Comparison of ENCODE assay signal across 35 cellular contexts in genomic region chr16:84947996-84948854, GRCh38.
A peak's percentile ranks its signal among the peaks of the same experiment; 100 is the strongest.
DNase-seq lines count a peak whose midpoint lies in the region; ATAC-seq and TF ChIP-seq lines count a peak whose summit lies in the region.
"Had no signal": no experiment of that assay in that cellular context is flagged by ENCODE, and none has a peak within 500 bp of the region (broad histone marks: within the 10 kb centered on the region; RNA-seq: fewer than 3 reads in every experiment).

No MANE protein-coding gene starts in this region.

- peak; percentile 24 for ATAC-seq in central memory CD8-positive, alpha-beta T cell (replicated peaks; ENCODE audit: extremely low read depth, poor library complexity, severe bottlenecking)
- no peak for ATAC-seq in HG02981 (IDR thresholded peaks at IDR 0.05; ENCODE audit: unreplicated experiment)
- ATAC-seq: activated T-helper 17 cell treated with anti-CD3 and anti-CD28 coated beads, Interleukin-2, amount 50 U/mL, for 72 hours; foreskin keratinocyte; heart left ventricle; mucosa of descending colon had no signal

- H3K9me3 ChIP-seq in BLaER1 (peaks cover under 1% of the 10 kb centered on the region; the same call in 1 of the 2 replicates), HEK293 (ENCODE audit: control insufficient read depth, insufficient read depth, low read depth, low read length) (no peaks in the 10 kb centered on the region), suprapubic skin (no peaks in the 10 kb centered on the region)
- H3K9me3 ChIP-seq: esophagus squamous epithelium, heart left ventricle, mucosa of descending colon, ovary, SK-N-SH, tibial artery had no signal

- no peak overlapping the region for H3K27ac ChIP-seq in BLaER1
- no peak overlapping the region for H3K27ac ChIP-seq in HEK293 (ENCODE audit: extremely low read depth, low read depth, low read length)
- no peak overlapping the region for H3K27ac ChIP-seq in suprapubic skin
- H3K27ac ChIP-seq: brain microvascular endothelial cell, dorsolateral prefrontal cortex, esophagus squamous epithelium, foreskin keratinocyte, heart left ventricle, ovary, tibial artery had no signal

- 83% methylated on average over 18 of the region's 27 CpGs for WGBS in suprapubic skin

- no peak overlapping the region for H3K9ac ChIP-seq in BLaER1
- H3K9ac ChIP-seq: SK-N-SH had no signal

- TF ChIP-seq POLR2A in suprapubic skin (IDR thresholded peaks at IDR 0.05) = no peak

- H3K36me3 ChIP-seq in BLaER1 (no peaks in the 10 kb centered on the region), HEK293 (ENCODE audit: control insufficient read depth in 2 of 2, insufficient read depth in 1 of 2, low read length in 2 of 2) (no peaks in the 10 kb centered on the region), suprapubic skin (no peaks in the 10 kb centered on the region)
- H3K36me3 ChIP-seq: brain microvascular endothelial cell, esophagus squamous epithelium, heart left ventricle, ovary, tibial artery had no signal

- POLR2A ChIA-PET in HEK293 (lab: Yijun Ruan, JAX) = no interaction called here

- no peak for TF ChIP-seq CTCF in HEK293 (tag by site-specific recombination; IDR thresholded peaks at IDR 0.05)
- TF ChIP-seq CTCF in nephron progenitor cell (IDR thresholded peaks at IDR 0.05) = no peak
- TF ChIP-seq CTCF in suprapubic skin (IDR thresholded peaks at IDR 0.05) = no peak

- no peak overlapping the region for H3K27ac Mint-ChIP-seq in central memory CD8-positive, alpha-beta T cell (ENCODE audit: low read depth)
- H3K27ac Mint-ChIP-seq in nephron progenitor cell = no peak overlapping the region
- H3K27ac Mint-ChIP-seq: activated CD4-positive, alpha-beta memory T cell treated with anti-CD3 and anti-CD28 coated beads for 36 hours; activated T-helper 17 cell treated with anti-CD3 and anti-CD28 coated beads, Interleukin-2, amount 50 U/mL, for 72 hours; natural killer cell; T-helper 17 cell had no signal

- H3K27me3 Mint-ChIP-seq in central memory CD8-positive, alpha-beta T cell = peaks cover 16% of the 10 kb centered on the region
- H3K27me3 Mint-ChIP-seq in nephron progenitor cell (ENCODE audit: low read depth, poor library complexity) = peaks cover 13% of the 10 kb centered on the region
- H3K27me3 Mint-ChIP-seq: activated CD4-positive, alpha-beta memory T cell treated with anti-CD3 and anti-CD28 coated beads for 36 hours; activated T-helper 17 cell treated with anti-CD3 and anti-CD28 coated beads, Interleukin-2, amount 50 U/mL, for 72 hours had no signal

- H3K4me3 Mint-ChIP-seq in central memory CD8-positive, alpha-beta T cell = no peak overlapping the region
- no peak overlapping the region for H3K4me3 Mint-ChIP-seq in nephron progenitor cell
- H3K4me3 Mint-ChIP-seq: activated CD4-positive, alpha-beta memory T cell treated with anti-CD3 and anti-CD28 coated beads for 36 hours; activated T-helper 17 cell treated with anti-CD3 and anti-CD28 coated beads, Interleukin-2, amount 50 U/mL, for 72 hours; natural killer cell; T-helper 17 cell had no signal

- H3K27me3 ChIP-seq in BLaER1 (0 out of 2 replicates have a peak, but pooled peaks cover 3% of the 10 kb centered on the region), suprapubic skin (no peaks in the 10 kb centered on the region)
- H3K27me3 ChIP-seq: brain microvascular endothelial cell, dorsolateral prefrontal cortex, esophagus squamous epithelium, heart left ventricle, ovary, tibial artery had no signal

- TF ChIP-seq EP300 in suprapubic skin (IDR thresholded peaks at IDR 0.05) = no peak

- peak overlapping the region; percentile 86 for H3K4me2 ChIP-seq in BLaER1
- H3K4me2 ChIP-seq: SK-N-SH had no signal

- peaks cover 14% of the 10 kb centered on the region for H4K20me1 ChIP-seq in BLaER1

- H3K4me1 Mint-ChIP-seq in central memory CD8-positive, alpha-beta T cell = peaks cover 5% of the 10 kb centered on the region
- H3K4me1 Mint-ChIP-seq in nephron progenitor cell = peaks cover 16% of the 10 kb centered on the region
- H3K4me1 Mint-ChIP-seq: activated T-helper 17 cell treated with anti-CD3 and anti-CD28 coated beads, Interleukin-2, amount 50 U/mL, for 72 hours had no signal

- DNase-seq in central memory CD8-positive, alpha-beta T cell (ENCODE audit: low spot score in 2 of 2) = no peak
- peak; percentile 17 for DNase-seq in nephron progenitor cell
- no peak for DNase-seq in pons (ENCODE audit: low spot score)
- no peak for DNase-seq in suprapubic skin (ENCODE audit: low spot score in 2 of 2)
- no peak for DNase-seq in amniotic stem cell (lab: John Stamatoyannopoulos, UW)
- DNase-seq: activated CD4-positive, alpha-beta memory T cell treated with anti-CD3 and anti-CD28 coated beads for 36 hours; activated CD4-positive, CD25-positive, alpha-beta regulatory T cell treated with anti-CD3 and anti-CD28 coated beads, Interleukin-2, amount 50 U/mL, for 72 hours; activated CD8-positive, alpha-beta memory T cell treated with anti-CD3 and anti-CD28 coated beads, Interleukin-2, amount 50 U/mL, for 48 hours; activated naive CD4-positive, alpha-beta T cell treated with anti-CD3 and anti-CD28 coated beads, Interleukin-2, amount 50 U/mL, for 16 hours; brain microvascular endothelial cell; C1 segment of cervical spinal cord; DMS79 treated with DMSO at 0.1 percent for 48 hours; dorsolateral prefrontal cortex; esophagus squamous epithelium; foreskin keratinocyte; GDM1; heart left ventricle; kidney glomerular epithelial cell; mucosa of descending colon; natural killer cell; NCI-H1048; NCI-H2107; NCI-H774; ovary; retina; RPMI8226; SK-N-SH; stimulated activated CD4-positive, alpha-beta T cell treated with anti-CD3 and anti-CD28 coated beads, Interleukin-2, amount 100 ng/mL, for 24 hours; T-helper 17 cell; tibial artery had no signal

- no peaks in the 10 kb centered on the region for H3K9me3 Mint-ChIP-seq in central memory CD8-positive, alpha-beta T cell
- peaks cover 7% of the 10 kb centered on the region for H3K9me3 Mint-ChIP-seq in nephron progenitor cell
- H3K9me3 Mint-ChIP-seq: activated T-helper 17 cell treated with anti-CD3 and anti-CD28 coated beads, Interleukin-2, amount 50 U/mL, for 72 hours; natural killer cell had no signal

- CTCF ChIA-PET in HEK293 (lab: Yijun Ruan, JAX) = no interaction called here

- H3K4me3 ChIP-seq in BLaER1 (no peak overlapping the region), HEK293 (ENCODE audit: low read depth, low read length) (no peak overlapping the region), suprapubic skin (no peak overlapping the region)
- H3K4me3 ChIP-seq: dorsolateral prefrontal cortex, esophagus squamous epithelium, heart left ventricle, lung, mucosa of descending colon, ovary, tibial artery had no signal

- H3K4me1 ChIP-seq in BLaER1 (peaks cover 37% of the 10 kb centered on the region), HEK293 (ENCODE audit: control insufficient read depth, insufficient read depth, low read length) (no peaks in the 10 kb centered on the region), suprapubic skin (peaks cover 19% of the 10 kb centered on the region)
- H3K4me1 ChIP-seq: foreskin keratinocyte had no signal

- H3K36me3 Mint-ChIP-seq in central memory CD8-positive, alpha-beta T cell (ENCODE audit: insufficient read depth) = no peaks in the 10 kb centered on the region
- no peaks in the 10 kb centered on the region for H3K36me3 Mint-ChIP-seq in nephron progenitor cell (ENCODE audit: low read depth)
- H3K36me3 Mint-ChIP-seq: activated CD4-positive, alpha-beta memory T cell treated with anti-CD3 and anti-CD28 coated beads for 36 hours; natural killer cell had no signal

TF ChIP-seq in HEK293, 187 proteins besides CTCF, POLR2A, EP300 and RAD21:
- 0 out of 2 replicates have a peak, but pooled peaks have one; percentile 12 for TF ChIP-seq EGR2 (tag by site-specific recombination; IDR thresholded peaks at IDR 0.05; ENCODE audit: low read depth)
- no peak for TF ChIP-seq ZNF664 (tag by site-specific recombination; IDR thresholded peaks at IDR 0.05)
